21 cellular contexts compared by ENCODE assay signal in the genomic region with DNA sequence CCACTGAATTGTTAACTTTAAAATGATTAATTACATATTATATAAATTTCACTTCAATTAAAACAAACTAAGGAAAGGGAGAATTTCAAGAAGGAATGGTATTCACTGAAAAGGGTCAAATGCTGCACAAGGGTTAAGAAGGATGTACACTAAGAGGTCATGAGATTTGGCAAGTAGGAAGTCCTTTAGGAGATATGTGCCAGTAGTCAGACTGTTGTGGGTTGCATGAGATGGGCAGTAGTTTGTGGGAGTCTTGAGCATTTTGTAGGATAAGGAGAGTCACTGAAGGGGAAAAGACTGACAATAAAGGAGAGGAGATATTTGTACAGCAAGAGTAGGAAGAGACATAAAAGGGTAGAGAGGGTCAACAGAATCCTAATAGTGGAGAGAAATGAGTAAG. TPM values are rescaled to one million over a fixed set of nuclear protein-coding genes. Genes with fewer than 3 reads are reported as not detected.
DNase-seq lines count a peak whose midpoint lies in the region; ATAC-seq and TF ChIP-seq lines count a peak whose summit lies in the region.
"Had no signal": no experiment of that assay in that cellular context is flagged by ENCODE, and none has a peak within 500 bp of the region (broad histone marks: within the 10 kb centered on the region; RNA-seq: fewer than 3 reads in every experiment).

No MANE protein-coding gene starts in this region.

- no peak overlapping the region for H3K9ac ChIP-seq in PC-3 (ENCODE audit: low read length)
- H3K9ac ChIP-seq: BLaER1 had no signal

- TF ChIP-seq CTCF in PC-3 (conservative IDR thresholded peaks at IDR 0.05; ENCODE audit: low read depth, low read length) (no peak), foreskin keratinocyte (conservative IDR thresholded peaks at IDR 0.05) (no peak), natural killer cell (IDR thresholded peaks at IDR 0.05) (no peak)

- no peaks in the 10 kb centered on the region for H3K36me3 Mint-ChIP-seq in natural killer cell
- H3K36me3 Mint-ChIP-seq: CD8-positive, alpha-beta memory T cell had no signal

- H3K79me2 ChIP-seq in ACC112 (ENCODE audit: control insufficient read depth, insufficient read depth, low read length, unreplicated experiment): no peaks in the 10 kb centered on the region
- no peaks in the 10 kb centered on the region for H3K79me2 ChIP-seq in PC-3 (ENCODE audit: low read length)

- H3K36me3 ChIP-seq in ACC112 (ENCODE audit: insufficient read depth, low read length) (no peaks in the 10 kb centered on the region), PC-3 (ENCODE audit: low read depth, low read length) (no peaks in the 10 kb centered on the region)
- H3K36me3 ChIP-seq: BLaER1 had no signal

- ATAC-seq in PC-3: no peak
- ATAC-seq in foreskin keratinocyte: no peak
- no peak for ATAC-seq in GM18870 (IDR thresholded peaks at IDR 0.05; ENCODE audit: unreplicated experiment)
- no peak for ATAC-seq in natural killer cell
- ATAC-seq: A549 had no signal

- intact Hi-C loops in PC-3 (cut with micrococcal nuclease): no loop called here
- intact Hi-C loops in natural killer cell (cut with micrococcal nuclease): no loop called here

- no peaks in the 10 kb centered on the region for H3K27me3 ChIP-seq in ACC112 (ENCODE audit: insufficient read depth, low read length)
- no peaks in the 10 kb centered on the region for H3K27me3 ChIP-seq in PC-3 (ENCODE audit: low read length)
- no peaks in the 10 kb centered on the region for H3K27me3 ChIP-seq in foreskin keratinocyte
- H3K27me3 ChIP-seq: BLaER1 had no signal

- 0 out of 2 replicates have a peak overlapping the region, but pooled peaks have one; percentile 17 for H3K4me2 ChIP-seq in PC-3 (ENCODE audit: low read length)
- H3K4me2 ChIP-seq: A549, BLaER1 had no signal

- H3K27ac ChIP-seq in ACC112 (ENCODE audit: low read depth, low read length) (peak overlapping the region; percentile 4; the same call in 1 of the 2 replicates), PC-3 (ENCODE audit: low read length) (0 out of 2 replicates have a peak overlapping the region, but pooled peaks have one; percentile 6), foreskin keratinocyte (peak overlapping the region; percentile 66)
- H3K27ac ChIP-seq: A549, BLaER1, HL-60, SK-N-MC had no signal

- CTCF ChIA-PET in PC-3 (lab: Charles Lee): no interaction called here

- DNase-seq in HCEC 1CT: peak; percentile 30
- DNase-seq in PC-3: no peak
- no peak for DNase-seq in foreskin keratinocyte
- no peak for DNase-seq in superior temporal gyrus (ENCODE audit: extremely low spot score)
- no peak for DNase-seq in NCI-H2107 (lab: John Stamatoyannopoulos, UW)
- DNase-seq in natural killer cell: no peak
- DNase-seq: CD8-positive, alpha-beta memory T cell; DMS53; H7; MV-4-11; NCI-H1417; NCI-H187 treated with DMSO at 0.1 percent for 48 hours; NCI-H226; NCI-H524 treated with DMSO at 0.1 percent for 48 hours; SHP77 had no signal

- peaks cover 0 to 2% of the 10 kb centered on the region in 2 donors for H3K27me3 Mint-ChIP-seq in natural killer cell (ENCODE audit: low read depth in 2 of 2)

- no peaks in the 10 kb centered on the region for H3K9me2 ChIP-seq in PC-3 (replicated peaks; ENCODE audit: low read length)

- H3F3A ChIP-seq in PC-3 (ENCODE audit: low read length, unreplicated experiment): no peaks in the 10 kb centered on the region

- H3K9me3 ChIP-seq in PC-3 (ENCODE audit: low read length): no peaks in the 10 kb centered on the region
- H3K9me3 ChIP-seq: A549, BLaER1 had no signal

- POLR2A ChIA-PET in PC-3 (lab: Charles Lee; ENCODE audit: unreplicated experiment): no interaction called here

- H2AFZ ChIP-seq in ACC112 (ENCODE audit: low read length, unreplicated experiment) (no peak overlapping the region), PC-3 (ENCODE audit: low read length) (no peak overlapping the region)

- no peak overlapping the region for H3K4me3 Mint-ChIP-seq in natural killer cell
- H3K4me3 Mint-ChIP-seq: CD8-positive, alpha-beta memory T cell had no signal

- H3K9me3 Mint-ChIP-seq in natural killer cell: no peaks in the 10 kb centered on the region
- H3K9me3 Mint-ChIP-seq: CD8-positive, alpha-beta memory T cell had no signal

- no peaks in the 10 kb centered on the region for H4K20me1 ChIP-seq in PC-3 (ENCODE audit: low read length)
- H4K20me1 ChIP-seq: BLaER1 had no signal

- no TSS peak for BruUV-seq in PC-3 (replicated peaks; lab: Mats Ljungman, UMichigan)

- no peak overlapping the region for H3K4me3 ChIP-seq in ACC112 (ENCODE audit: low read depth, low read length)
- no peak overlapping the region for H3K4me3 ChIP-seq in PC-3 (ENCODE audit: low read length)
- H3K4me3 ChIP-seq: A549, BLaER1, SK-N-MC had no signal

- peaks cover under 1 to 4% of the 10 kb centered on the region in 2 donors for H3K4me1 Mint-ChIP-seq in natural killer cell
- H3K4me1 Mint-ChIP-seq: CD8-positive, alpha-beta memory T cell had no signal

- H3K4me1 ChIP-seq in ACC112 (ENCODE audit: control insufficient read depth, insufficient read depth, low read length, unreplicated experiment): peaks cover 11% of the 10 kb centered on the region
- H3K4me1 ChIP-seq in PC-3 (ENCODE audit: insufficient read depth, low read length): peaks cover 20% of the 10 kb centered on the region
- H3K4me1 ChIP-seq in foreskin keratinocyte: peaks cover 19% of the 10 kb centered on the region
- H3K4me1 ChIP-seq: A549, BLaER1 had no signal

- no peak overlapping the region for H3K27ac Mint-ChIP-seq in natural killer cell
- H3K27ac Mint-ChIP-seq: CD8-positive, alpha-beta memory T cell had no signal

RNA-seq across cellular contexts. Expression of gene PTPN12, which starts 12.4 kb away (rescaled TPM):
- total RNA-seq in PC-3 (2014; rRNA removed): 26.2 and 34.3 TPM in 2 replicates
- total RNA-seq in foreskin keratinocyte: 63.4 and 75.4 TPM in 2 replicates
- 26.4 and 28.2 TPM in 2 replicates for polyA plus RNA-seq in foreskin keratinocyte
- 100 to 1,000 TPM; 261 to 396 (median 263) TPM for total RNA-seq in natural killer cell

Comparison
In these comparisons a context has a peak if more than half of its experiments do, and no peak if none do; other contexts are left out.
1. H3K27ac ChIP-seq: peak in every context shown above with its lines; median percentile 66 in foreskin keratinocyte; 6 in PC-3; 4 in ACC112.